In the genomic region with DNA sequence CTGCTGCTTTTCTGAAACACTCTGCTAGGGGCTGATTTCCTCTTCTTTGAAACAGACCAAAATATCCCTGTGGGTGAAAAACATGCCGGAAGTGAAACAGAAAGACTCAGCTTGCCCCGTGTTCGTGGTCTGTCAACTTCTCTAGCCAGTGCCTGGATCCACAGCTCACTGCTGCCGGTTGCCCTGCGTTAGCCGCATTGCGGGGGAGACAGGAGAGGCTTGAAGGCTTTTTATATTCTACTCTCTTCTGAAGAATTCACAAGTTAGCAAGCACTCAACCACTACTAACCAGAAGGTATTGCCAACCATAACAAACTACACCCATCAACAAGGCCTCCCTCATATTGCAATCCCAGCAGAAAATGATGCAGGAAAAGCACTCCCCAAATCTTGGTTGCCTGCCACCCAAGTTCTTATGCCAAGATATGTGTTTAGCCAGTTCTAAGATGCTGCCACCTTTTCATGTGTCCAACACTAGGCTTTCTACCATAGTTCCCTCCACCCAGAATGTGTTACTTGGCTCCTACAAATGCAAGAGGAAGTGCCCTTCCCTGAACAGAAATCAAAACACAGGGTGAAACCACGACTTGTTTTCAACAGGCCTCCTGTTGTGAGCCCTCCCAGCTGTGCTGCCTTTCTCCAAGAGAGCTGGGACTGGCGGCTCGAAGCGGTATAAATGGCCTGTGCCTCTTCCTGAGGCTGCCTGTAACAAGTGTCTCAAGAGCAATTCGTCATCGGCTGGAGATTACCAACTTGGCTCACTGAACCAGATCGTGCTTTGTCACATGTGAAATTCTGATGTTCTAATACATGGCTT, we compare ENCODE assay signal across 8 cellular contexts.
A peak's percentile ranks its signal among the peaks of the same experiment; 100 is the strongest.
DNase-seq lines count a peak whose midpoint lies in the region; ATAC-seq and TF ChIP-seq lines count a peak whose summit lies in the region.

No MANE protein-coding gene starts in this region.

- H3K27ac Mint-ChIP-seq in nephron = peak overlapping the region; percentile 93 to 97 (median 95)
- H3K27ac Mint-ChIP-seq in stimulated activated naive CD8-positive, alpha-beta T cell treated with anti-CD3 and anti-CD28 coated beads, Interleukin-15, Interleukin-2, amounts not matched to agents 100 ng/mL and 50 ng/mL, for 24 hours = peak overlapping the region; percentile 93

- H3K36me3 ChIP-seq in esophagus (ENCODE audit: control insufficient read depth in 2 of 2, insufficient read depth in 2 of 2, low read length in 1 of 2) = no peaks in the 10 kb centered on the region

- no peak overlapping the region for H3K4me3 ChIP-seq in esophagus (ENCODE audit: low read depth in 1 of 2, low read length in 2 of 2)

- H3K4me1 ChIP-seq in esophagus (ENCODE audit: control insufficient read depth in 2 of 2, insufficient read depth in 2 of 2, low read length in 1 of 2) = peaks cover 0 to 6% of the 10 kb centered on the region in 2 donors

- H3K9me3 ChIP-seq in esophagus (ENCODE audit: control insufficient read depth in 2 of 2, insufficient read depth in 1 of 2, low read depth in 1 of 2, low read length in 1 of 2) = no peaks in the 10 kb centered on the region

- no peak for TF ChIP-seq CTCF in nephron (IDR thresholded peaks at IDR 0.05; ENCODE audit: unreplicated experiment in 3 of 3)

- DNase-seq in NCI-H446 (lab: John Stamatoyannopoulos, UW) = peak; percentile 39 to 66
- peak; percentile 24 for DNase-seq in activated T-cell treated with anti-CD3 and anti-CD28 coated beads for 4 hours
- DNase-seq in HK-2 (ENCODE audit: unreplicated experiment) = no peak

- ATAC-seq in GM18519 (IDR thresholded peaks at IDR 0.05; ENCODE audit: low FRiP score, unreplicated experiment) = peak; percentile 90
- peak; percentile 91 for ATAC-seq in HG02884 (IDR thresholded peaks at IDR 0.05; ENCODE audit: unreplicated experiment)

- H3K27me3 ChIP-seq in esophagus (ENCODE audit: control insufficient read depth in 1 of 2, insufficient read depth in 2 of 2, low read length in 2 of 2) = no peaks in the 10 kb centered on the region

- peak overlapping the region in 2 of 3 experiments; percentile 6 to 12 for H3K4me3 Mint-ChIP-seq in nephron
- peak overlapping the region; percentile 73 for H3K4me3 Mint-ChIP-seq in stimulated activated naive CD8-positive, alpha-beta T cell treated with anti-CD3 and anti-CD28 coated beads, Interleukin-15, Interleukin-2, amounts not matched to agents 100 ng/mL and 50 ng/mL, for 24 hours

- peaks cover 45% of the 10 kb centered on the region for H3K4me1 Mint-ChIP-seq in nephron
- peaks cover 53% of the 10 kb centered on the region for H3K4me1 Mint-ChIP-seq in stimulated activated naive CD8-positive, alpha-beta T cell treated with anti-CD3 and anti-CD28 coated beads, Interleukin-15, Interleukin-2, amounts not matched to agents 100 ng/mL and 50 ng/mL, for 24 hours (ENCODE audit: low read depth)

- peak overlapping the region; percentile 83 to 85 for H3K27ac ChIP-seq in esophagus (ENCODE audit: low read depth in 2 of 2, low read length in 1 of 2)

- H3K36me3 Mint-ChIP-seq in nephron (ENCODE audit: low read depth) = peaks cover 4% of the 10 kb centered on the region
- no peaks in the 10 kb centered on the region for H3K36me3 Mint-ChIP-seq in stimulated activated naive CD8-positive, alpha-beta T cell treated with anti-CD3 and anti-CD28 coated beads, Interleukin-15, Interleukin-2, amounts not matched to agents 100 ng/mL and 50 ng/mL, for 24 hours (ENCODE audit: low read depth)

- WGBS in esophagus, 2 donors = 28 to 36% methylated on average over 14 of the region's 14 CpGs

- no peaks in the 10 kb centered on the region for H3K27me3 Mint-ChIP-seq in nephron (ENCODE audit: low read depth)
- H3K27me3 Mint-ChIP-seq in stimulated activated naive CD8-positive, alpha-beta T cell treated with anti-CD3 and anti-CD28 coated beads, Interleukin-15, Interleukin-2, amounts not matched to agents 100 ng/mL and 50 ng/mL, for 24 hours = no peaks in the 10 kb centered on the region

- H3K9me3 Mint-ChIP-seq in nephron = peaks cover 5% of the 10 kb centered on the region
- peaks cover 5% of the 10 kb centered on the region for H3K9me3 Mint-ChIP-seq in stimulated activated naive CD8-positive, alpha-beta T cell treated with anti-CD3 and anti-CD28 coated beads, Interleukin-15, Interleukin-2, amounts not matched to agents 100 ng/mL and 50 ng/mL, for 24 hours
